Comparison of ENCODE assay signal across 6 cellular contexts in the genomic region with DNA sequence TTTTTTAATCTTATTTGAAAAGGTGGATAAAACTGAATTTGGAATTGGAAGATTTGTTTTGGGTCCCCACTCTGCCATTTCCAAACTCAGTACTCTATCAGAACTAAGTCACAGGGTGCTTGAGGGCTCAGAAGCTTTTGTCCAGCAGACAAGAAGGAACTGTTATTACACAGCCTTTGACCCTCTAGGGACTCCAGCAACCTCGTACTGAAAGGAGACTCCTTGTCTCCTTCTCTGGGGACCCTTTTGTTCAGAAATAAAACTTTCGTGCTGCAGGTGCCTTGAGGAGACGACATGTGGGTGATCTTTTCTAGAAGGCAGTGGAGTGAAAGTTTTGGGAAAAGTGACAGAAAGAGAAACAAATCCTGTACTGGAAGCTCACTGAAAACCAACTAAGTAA. TPM values are rescaled to one million over a fixed set of nuclear protein-coding genes. Genes with fewer than 3 reads are reported as not detected.
"Had no signal": no experiment of that assay in that cellular context is flagged by ENCODE, and none has a peak within 500 bp of the region (broad histone marks: within the 10 kb centered on the region; RNA-seq: fewer than 3 reads in every experiment).

No MANE protein-coding gene starts in this region.

- H3K4me3 ChIP-seq: K562 had no signal

- H3K27ac ChIP-seq: HL-60 had no signal

- ATAC-seq: HepG2, K562 had no signal

- DNase-seq: IMR-90, KBM-7 had no signal

RNA-seq across cellular contexts. Expression of gene RNF39, which starts 21.9 kb away (rescaled TPM):
- total RNA-seq: IMR-90, K562 had no signal
- polyA plus RNA-seq: IgD-negative memory B cell, IMR-90, K562 had no signal

RNA-seq across cellular contexts. Expression of gene TRIM31, which starts 59.2 kb away (rescaled TPM):
- total RNA-seq: IMR-90, K562 had no signal
- polyA plus RNA-seq: IgD-negative memory B cell, IMR-90, K562 had no signal
